ENCODE assay signal across 1 cellular context in genomic region chr4:54062392-54062791, GRCh38.
TF ChIP-seq lines count a peak whose summit lies in the region.

No MANE protein-coding gene starts in this region.

TF ChIP-seq in endothelial cell of umbilical vein, 7 proteins besides CTCF, POLR2A, EP300 and RAD21:
- no peak for TF ChIP-seq FOS (IDR thresholded peaks at IDR 0.05; ENCODE audit: borderline replicate concordance, insufficient read depth, low read length)
- no peak for TF ChIP-seq GATA2 (IDR thresholded peaks at IDR 0.05; ENCODE audit: insufficient read depth, insufficient read length, low read depth, low read length)
- no peak for TF ChIP-seq MYC (IDR thresholded peaks at IDR 0.05; ENCODE audit: low read depth, low read length)
- no peak for TF ChIP-seq JUN (IDR thresholded peaks at IDR 0.05; ENCODE audit: borderline replicate concordance, insufficient read depth, insufficient read length, low read depth)
- TF ChIP-seq EZH2 (IDR thresholded peaks at IDR 0.05; ENCODE audit: borderline replicate concordance, low read depth, low read length, severe bottlenecking): no peak
- no peak for TF ChIP-seq POLR2AphosphoS5 (IDR thresholded peaks at IDR 0.05; ENCODE audit: insufficient read depth, low read depth, low read length)
- TF ChIP-seq MAX (IDR thresholded peaks at IDR 0.05; ENCODE audit: insufficient read depth, insufficient read length): no peak
